In the genomic region with DNA sequence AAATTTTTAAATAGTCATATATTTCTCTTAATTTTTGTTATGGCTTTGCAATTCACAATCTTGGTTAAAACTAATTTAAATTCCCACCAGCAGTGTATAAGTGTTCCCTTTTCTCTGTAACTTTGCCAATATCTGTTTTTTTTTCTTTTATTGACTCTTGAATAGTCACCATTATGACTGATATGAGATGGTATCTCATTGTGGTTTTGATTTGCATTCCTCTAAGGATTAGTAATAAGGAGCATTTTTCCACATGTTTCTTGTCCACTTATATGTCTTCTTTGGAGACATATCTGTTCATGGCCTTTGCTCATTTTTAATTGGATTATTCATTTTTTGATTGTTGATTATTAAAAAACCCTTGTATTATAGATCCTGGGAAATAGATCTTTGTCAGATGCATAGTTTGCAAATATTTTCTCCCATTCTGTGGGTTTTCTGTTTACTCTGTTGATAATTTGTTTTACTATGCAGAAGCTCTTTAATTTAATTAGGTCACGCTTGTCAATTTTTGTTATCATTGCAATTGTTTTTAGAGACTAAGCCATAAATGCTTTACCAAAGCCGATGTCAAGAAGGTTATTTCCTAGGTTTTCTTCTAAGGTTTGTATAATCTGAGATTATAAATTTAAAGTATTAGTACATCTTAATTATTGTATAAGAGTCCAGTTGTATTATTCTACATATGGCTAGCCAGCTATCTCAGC, we compare ENCODE assay signal across 14 cellular contexts.
DNase-seq lines count a peak whose midpoint lies in the region; ATAC-seq and TF ChIP-seq lines count a peak whose summit lies in the region.
"Had no signal": no experiment of that assay in that cellular context is flagged by ENCODE, and none has a peak within 500 bp of the region (broad histone marks: within the 10 kb centered on the region; RNA-seq: fewer than 3 reads in every experiment).

No MANE protein-coding gene starts in this region.

- H3K27ac ChIP-seq in PC-9 (no peak overlapping the region), aorta (ENCODE audit: low read depth in 1 of 2, low read length in 2 of 2) (no peak overlapping the region)
- H3K27ac ChIP-seq: brain microvascular endothelial cell, right lobe of liver had no signal

- no peaks in the 10 kb centered on the region for H3K79me2 ChIP-seq in PC-9 (ENCODE audit: low read depth)

- no peak overlapping the region for H3K4me3 ChIP-seq in PC-9
- no peak overlapping the region for H3K4me3 ChIP-seq in choroid plexus epithelial cell (ENCODE audit: low read depth, low read length)
- H3K4me3 ChIP-seq in aorta (ENCODE audit: low read length in 2 of 2): no peak overlapping the region
- H3K4me3 ChIP-seq: right lobe of liver had no signal

- H3K9me3 ChIP-seq in PC-9 (ENCODE audit: insufficient read depth, low read depth) (peaks cover 26% of the 10 kb centered on the region), aorta (ENCODE audit: control insufficient read depth, low read length) (no peaks in the 10 kb centered on the region)
- H3K9me3 ChIP-seq: right lobe of liver had no signal

- BruUV-seq in PC-9 (replicated peaks; lab: Mats Ljungman, UMichigan): no TSS peak

- no peaks in the 10 kb centered on the region for H3K9me2 ChIP-seq in PC-9 (ENCODE audit: insufficient read depth)

- POLR2A ChIA-PET in PC-9 (lab: Charles Lee; ENCODE audit: unreplicated experiment): no interaction called here

- intact Hi-C loops in PC-9 (cut with micrococcal nuclease; ENCODE audit: unreplicated experiment) (loop anchor here (5.0 kb wide), 1 partner anchor 32 kb away; no protein-coding TSS in a partner anchor), aorta (cut with DNase I) (no loop called here), Right ventricle myocardium superior (cut with DNase I) (no loop called here)

- H2AFZ ChIP-seq in PC-9: no peak overlapping the region

- H3K4me1 ChIP-seq in PC-9 (replicated peaks; ENCODE audit: insufficient read depth) (peaks cover 12% of the 10 kb centered on the region), aorta (ENCODE audit: control insufficient read depth in 1 of 2, insufficient read depth in 2 of 2, low read length in 2 of 2) (no peaks in the 10 kb centered on the region)
- H3K4me1 ChIP-seq: right lobe of liver had no signal

- 86% methylated on average over 2 of the region's 2 CpGs for WGBS in aorta, 2 donors

- TF ChIP-seq CTCF in PC-9 (conservative IDR thresholded peaks at IDR 0.05): no peak
- no peak for TF ChIP-seq CTCF in choroid plexus epithelial cell (conservative IDR thresholded peaks at IDR 0.05; ENCODE audit: low read depth, low read length)

- CTCF ChIA-PET in PC-9 (lab: Charles Lee): no interaction called here

- 0 out of 2 replicates have a peak, but pooled peaks cover 4% of the 10 kb centered on the region for H3F3A ChIP-seq in PC-9 (ENCODE audit: insufficient read depth, low read depth)

- peak overlapping the region; percentile 37; the same call in 1 of the 2 replicates for H3K4me2 ChIP-seq in PC-9

- H3K36me3 ChIP-seq in PC-9 (ENCODE audit: low read depth) (no peaks in the 10 kb centered on the region), aorta (ENCODE audit: control insufficient read depth in 1 of 2, insufficient read depth in 2 of 2, low read length in 1 of 2) (no peaks in the 10 kb centered on the region)
- H3K36me3 ChIP-seq: brain microvascular endothelial cell, right lobe of liver had no signal

- ATAC-seq in aorta (ENCODE audit: low FRiP score) (no peak), Right ventricle myocardium superior (ENCODE audit: poor library complexity) (no peak), GM19328 (IDR thresholded peaks at IDR 0.05; ENCODE audit: unreplicated experiment) (no peak)
- ATAC-seq: CD8-positive, alpha-beta T cell; right lobe of liver; T-helper 17 cell had no signal

- no peaks in the 10 kb centered on the region for H3K27me3 ChIP-seq in PC-9 (ENCODE audit: insufficient read depth, low read depth)
- H3K27me3 ChIP-seq in aorta (ENCODE audit: control insufficient read depth in 1 of 2, insufficient read depth in 2 of 2, low read length in 1 of 2): no peaks in the 10 kb centered on the region
- H3K27me3 ChIP-seq: brain microvascular endothelial cell, right lobe of liver had no signal

- DNase-seq in EH (ENCODE audit: low read depth) (peak; percentile 79), PC-9 (peak in 1 of 2 experiments; percentile 78), choroid plexus epithelial cell (ENCODE audit: low read depth) (peak; percentile 88), myocyte (ENCODE audit: low read depth) (peak; percentile 52), aorta (no peak), Right ventricle myocardium superior (no peak), NCI-H748 (lab: John Stamatoyannopoulos, UW; ENCODE audit: unreplicated experiment) (no peak)
- DNase-seq: brain microvascular endothelial cell; CD8-positive, alpha-beta T cell; Karpas-422; NCI-H2029; right lobe of liver; T-helper 17 cell had no signal

- H4K20me1 ChIP-seq in PC-9 (ENCODE audit: insufficient read depth): no peaks in the 10 kb centered on the region

Comparison
In these comparisons a context has a peak if more than half of its experiments do, and no peak if none do; other contexts are left out.
1. DNase-seq: peak in EH (single experiment), choroid plexus epithelial cell (single experiment) and myocyte (single experiment); none in aorta (0 of 2), Right ventricle myocardium superior (single experiment) and NCI-H748 (single experiment).